9 cellular contexts compared by ENCODE assay signal in genomic region chr9:112180387-112180881, GRCh38. TPM values are rescaled to one million over a fixed set of nuclear protein-coding genes. Genes with fewer than 3 reads are reported as not detected.
DNase-seq lines count a peak whose midpoint lies in the region; ATAC-seq and TF ChIP-seq lines count a peak whose summit lies in the region.
"Had no signal": no experiment of that assay in that cellular context is flagged by ENCODE, and none has a peak within 500 bp of the region (broad histone marks: within the 10 kb centered on the region; RNA-seq: fewer than 3 reads in every experiment).

No MANE protein-coding gene starts in this region.

- peak overlapping the region; percentile 91 for H3K27ac Mint-ChIP-seq in T-helper 1 cell treated with Interleukin-12 subunit alpha and Interleukin-12 subunit beta and Interleukin-4 antibody, amounts not matched to agents 30 μg/mL and 1 μg/mL, for 36 hours
- no peak overlapping the region for H3K27ac Mint-ChIP-seq in stimulated activated naive B cell treated with anti-CD40 and anti-IgM and Interleukin-4, amounts not matched to agents 10 μg/mL and 1 μg/mL and 100 μg/mL, for 72 hours

- peak overlapping the region; percentile 71 for H3K4me3 Mint-ChIP-seq in T-helper 1 cell treated with Interleukin-12 subunit alpha and Interleukin-12 subunit beta and Interleukin-4 antibody, amounts not matched to agents 30 μg/mL and 1 μg/mL, for 36 hours
- no peak overlapping the region for H3K4me3 Mint-ChIP-seq in stimulated activated naive B cell treated with anti-CD40 and anti-IgM and Interleukin-4, amounts not matched to agents 10 μg/mL and 1 μg/mL and 100 μg/mL, for 72 hours

- H3K27ac ChIP-seq in effector memory CD4-positive, alpha-beta T cell (ENCODE audit: insufficient read depth, low read length, poor library complexity, severe bottlenecking), result peak overlapping the region; percentile 61
- H3K27ac ChIP-seq in gastroesophageal sphincter, result no peak overlapping the region
- H3K27ac ChIP-seq in suprapubic skin, result no peak overlapping the region

- H3K4me1 Mint-ChIP-seq in T-helper 1 cell treated with Interleukin-12 subunit alpha and Interleukin-12 subunit beta and Interleukin-4 antibody, amounts not matched to agents 30 μg/mL and 1 μg/mL, for 36 hours (ENCODE audit: low read depth), result peaks cover 49% of the 10 kb centered on the region
- peaks cover 19 to 29% of the 10 kb centered on the region in 2 donors for H3K4me1 Mint-ChIP-seq in stimulated activated naive B cell treated with anti-CD40 and anti-IgM and Interleukin-4, amounts not matched to agents 10 μg/mL and 1 μg/mL and 100 μg/mL, for 72 hours

- ATAC-seq in stimulated activated naive B cell treated with anti-CD40 and anti-IgM and Interleukin-4, amounts not matched to agents 10 μg/mL and 1 μg/mL and 100 μg/mL, for 72 hours (replicated peaks), result peak; percentile 78
- no peak for ATAC-seq in gastroesophageal sphincter

- no peaks in the 10 kb centered on the region for H3K27me3 ChIP-seq in effector memory CD4-positive, alpha-beta T cell (replicated peaks; ENCODE audit: control insufficient read depth, insufficient read depth, low read length, poor library complexity, severe bottlenecking)
- H3K27me3 ChIP-seq in gastroesophageal sphincter, result peaks cover 3% of the 10 kb centered on the region
- no peaks in the 10 kb centered on the region for H3K27me3 ChIP-seq in suprapubic skin

- H3K9me3 ChIP-seq in effector memory CD4-positive, alpha-beta T cell (ENCODE audit: control insufficient read depth, low read length), result no peaks in the 10 kb centered on the region
- no peaks in the 10 kb centered on the region for H3K9me3 ChIP-seq in gastroesophageal sphincter
- H3K9me3 ChIP-seq in suprapubic skin, result no peaks in the 10 kb centered on the region

- 15 to 20% methylated on average over 1 to 2 of the region's 3 CpGs for WGBS in gastroesophageal sphincter (ENCODE audit: low coverage in 1 of 2), 2 donors
- 32% methylated on average over 3 of the region's 3 CpGs for WGBS in suprapubic skin

- no peaks in the 10 kb centered on the region for H3K36me3 ChIP-seq in effector memory CD4-positive, alpha-beta T cell (ENCODE audit: control insufficient read depth, insufficient read depth, low read length)
- H3K36me3 ChIP-seq in gastroesophageal sphincter, result no peaks in the 10 kb centered on the region
- H3K36me3 ChIP-seq in suprapubic skin, result no peaks in the 10 kb centered on the region

- no peak for TF ChIP-seq EP300 in gastroesophageal sphincter (IDR thresholded peaks at IDR 0.05)
- no peak for TF ChIP-seq EP300 in suprapubic skin (IDR thresholded peaks at IDR 0.05)

- no peak for TF ChIP-seq POLR2A in gastroesophageal sphincter (IDR thresholded peaks at IDR 0.05)
- TF ChIP-seq POLR2A in suprapubic skin (IDR thresholded peaks at IDR 0.05), result no peak

- H3K36me3 Mint-ChIP-seq in T-helper 1 cell treated with Interleukin-12 subunit alpha and Interleukin-12 subunit beta and Interleukin-4 antibody, amounts not matched to agents 30 μg/mL and 1 μg/mL, for 36 hours (ENCODE audit: low read depth), result peaks cover 12% of the 10 kb centered on the region
- peaks cover 4 to 8% of the 10 kb centered on the region in 2 donors for H3K36me3 Mint-ChIP-seq in stimulated activated naive B cell treated with anti-CD40 and anti-IgM and Interleukin-4, amounts not matched to agents 10 μg/mL and 1 μg/mL and 100 μg/mL, for 72 hours

- TF ChIP-seq CTCF in gastroesophageal sphincter (IDR thresholded peaks at IDR 0.05) (no peak), suprapubic skin (IDR thresholded peaks at IDR 0.05) (no peak)

- H3K9me3 Mint-ChIP-seq in T-helper 1 cell treated with Interleukin-12 subunit alpha and Interleukin-12 subunit beta and Interleukin-4 antibody, amounts not matched to agents 30 μg/mL and 1 μg/mL, for 36 hours, result peaks cover 13% of the 10 kb centered on the region
- H3K9me3 Mint-ChIP-seq in stimulated activated naive B cell treated with anti-CD40 and anti-IgM and Interleukin-4, amounts not matched to agents 10 μg/mL and 1 μg/mL and 100 μg/mL, for 72 hours, result peaks cover 0 to 9% of the 10 kb centered on the region in 2 donors

- DNase-seq in activated gamma-delta T cell treated with Interleukin-2 at 50 U/mL for 16 hours, result peak; percentile 52
- no peak for DNase-seq in activated gamma-delta T cell (lab: John Stamatoyannopoulos, UW)
- DNase-seq in effector memory CD4-positive, alpha-beta T cell, result peak; percentile 41 to 49 (median 43)
- no peak for DNase-seq in stimulated activated naive B cell treated with anti-CD40 and anti-IgM and Interleukin-4, amounts not matched to agents 10 μg/mL and 1 μg/mL and 100 μg/mL, for 72 hours
- no peak for DNase-seq in NCI-H2227 treated with DMSO at 0.1 percent for 48 hours (lab: John Stamatoyannopoulos, UW)
- DNase-seq in suprapubic skin (ENCODE audit: low spot score in 2 of 2), result no peak
- DNase-seq: glutamatergic neuron had no signal

- H3K27me3 Mint-ChIP-seq in T-helper 1 cell treated with Interleukin-12 subunit alpha and Interleukin-12 subunit beta and Interleukin-4 antibody, amounts not matched to agents 30 μg/mL and 1 μg/mL, for 36 hours (ENCODE audit: low read depth), result peaks cover 10% of the 10 kb centered on the region
- no peaks in the 10 kb centered on the region for H3K27me3 Mint-ChIP-seq in stimulated activated naive B cell treated with anti-CD40 and anti-IgM and Interleukin-4, amounts not matched to agents 10 μg/mL and 1 μg/mL and 100 μg/mL, for 72 hours

- H3K4me1 ChIP-seq in effector memory CD4-positive, alpha-beta T cell (ENCODE audit: control insufficient read depth, insufficient read depth, low read length, poor library complexity, severe bottlenecking), result peaks cover 31% of the 10 kb centered on the region
- H3K4me1 ChIP-seq in gastroesophageal sphincter (peaks cover 0 to 1% (median 0%) of the 10 kb centered on the region in 3 donors), suprapubic skin (no peaks in the 10 kb centered on the region)

- no peak overlapping the region for H3K4me3 ChIP-seq in effector memory CD4-positive, alpha-beta T cell (ENCODE audit: insufficient read depth, low read depth, low read length, poor library complexity, severe bottlenecking)
- H3K4me3 ChIP-seq in gastroesophageal sphincter, result no peak overlapping the region
- no peak overlapping the region for H3K4me3 ChIP-seq in suprapubic skin

RNA-seq across cellular contexts. Expression of gene SUSD1, which starts 5.3 kb away (rescaled TPM):
- total RNA-seq in gastroesophageal sphincter (10 to 100 TPM in 1 of 4 donors, 1 to 10 TPM in 3; 5.9 to 10.0 (median 7.4) TPM), suprapubic skin (1 to 10 TPM; 1.6 to 8.2 (median 4.4) TPM)

Comparison
In these comparisons a context has a peak if more than half of its experiments do, and no peak if none do; other contexts are left out.
1. DNase-seq: peak in activated gamma-delta T cell treated with Interleukin-2 at 50 U/mL for 16 hours (single experiment) and effector memory CD4-positive, alpha-beta T cell (3 of 3); none in activated gamma-delta T cell (single experiment), stimulated activated naive B cell treated with anti-CD40 and anti-IgM and Interleukin-4, amounts not matched to agents 10 μg/mL and 1 μg/mL and 100 μg/mL, for 72 hours (single experiment), NCI-H2227 treated with DMSO at 0.1 percent for 48 hours (single experiment) and suprapubic skin (0 of 2).